Comparison of ENCODE assay signal across 7 cellular contexts in genomic region chr11:25200925-25201324, GRCh38.
"Had no signal": no experiment of that assay in that cellular context is flagged by ENCODE, and none has a peak within 500 bp of the region (broad histone marks: within the 10 kb centered on the region; RNA-seq: fewer than 3 reads in every experiment).

No MANE protein-coding gene starts in this region.

- ATAC-seq: GM12878 had no signal

- DNase-seq: GDM1, GF-D8 had no signal

- FAIRE-seq: G401.6, GM12878, GM12891, GM12892, GM18507 had no signal

- H3K4me3 ChIP-seq: GM12878 had no signal
